8 cellular contexts compared by ENCODE assay signal in the genomic region with DNA sequence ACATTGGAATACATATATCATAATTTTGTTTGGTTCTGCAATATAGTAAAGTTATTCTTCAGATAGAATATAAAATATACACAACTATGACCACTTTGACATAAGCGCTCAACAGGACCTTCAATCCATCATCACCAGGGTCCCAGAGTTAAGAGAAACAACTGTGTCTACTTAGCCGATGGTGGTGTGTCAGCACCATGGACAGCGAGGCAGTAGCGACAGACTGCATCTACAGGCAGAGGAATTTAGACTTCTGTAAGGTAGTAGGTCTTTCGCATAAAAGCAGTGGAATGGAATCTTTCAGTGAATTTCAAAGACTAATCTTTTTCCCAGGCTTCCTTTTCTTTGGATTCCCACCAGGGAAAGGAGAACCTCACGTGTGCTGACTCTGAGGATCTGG. TPM values are rescaled to one million over a fixed set of nuclear protein-coding genes. Genes with fewer than 3 reads are reported as not detected.
DNase-seq lines count a peak whose midpoint lies in the region; ATAC-seq and TF ChIP-seq lines count a peak whose summit lies in the region.

No MANE protein-coding gene starts in this region.

- 27 to 44% methylated on average over 6 of the region's 6 CpGs for WGBS in esophagus squamous epithelium, 2 donors

- peaks cover 0 to 6% of the 10 kb centered on the region in 2 donors for H3K9me3 Mint-ChIP-seq in effector memory CD8-positive, alpha-beta T cell

- no peaks in the 10 kb centered on the region for H3K36me3 ChIP-seq in SJCRH30
- no peaks in the 10 kb centered on the region for H3K36me3 ChIP-seq in parathyroid adenoma (ENCODE audit: control insufficient read depth, insufficient read depth, low read length)
- no peaks in the 10 kb centered on the region for H3K36me3 ChIP-seq in esophagus squamous epithelium

- no peak overlapping the region for H3K9ac ChIP-seq in parathyroid adenoma

- no peak overlapping the region for H3K27ac ChIP-seq in SJCRH30
- H3K27ac ChIP-seq in parathyroid adenoma: no peak overlapping the region
- no peak overlapping the region for H3K27ac ChIP-seq in esophagus squamous epithelium

- H3K4me1 ChIP-seq in SJCRH30 (no peaks in the 10 kb centered on the region), parathyroid adenoma (peaks cover 14% of the 10 kb centered on the region), esophagus squamous epithelium (no peaks in the 10 kb centered on the region)

- no peaks in the 10 kb centered on the region for H3K36me3 Mint-ChIP-seq in effector memory CD8-positive, alpha-beta T cell (ENCODE audit: insufficient read depth)

- TF ChIP-seq CTCF in GM20000 (IDR thresholded peaks at IDR 0.05; ENCODE audit: extremely low read depth, missing control alignments): no peak
- TF ChIP-seq CTCF in parathyroid adenoma (IDR thresholded peaks at IDR 0.05): no peak
- no peak for TF ChIP-seq CTCF in esophagus squamous epithelium (IDR thresholded peaks at IDR 0.05)

- H3K27ac Mint-ChIP-seq in effector memory CD8-positive, alpha-beta T cell: no peak overlapping the region

- peak overlapping the region; percentile 19 for H2AFZ ChIP-seq in parathyroid adenoma

- no peak for TF ChIP-seq POLR2A in esophagus squamous epithelium (IDR thresholded peaks at IDR 0.05)

- intact Hi-C loops in esophagus squamous epithelium (cut with DNase I): no loop called here

- no peak overlapping the region for H3K4me3 Mint-ChIP-seq in effector memory CD8-positive, alpha-beta T cell

- no peaks in the 10 kb centered on the region for H3K79me2 ChIP-seq in parathyroid adenoma

- DNase-seq in GM20000 (ENCODE audit: low spot score): peak; percentile 24
- DNase-seq in SJCRH30: peak; percentile 75 to 87
- DNase-seq in effector memory CD8-positive, alpha-beta T cell: peak in 2 of 3 experiments; percentile 18 to 21
- DNase-seq in esophagus squamous epithelium (lab: John Stamatoyannopoulos, UW): no peak
- DNase-seq in GDM1 (lab: John Stamatoyannopoulos, UW): no peak

- H3K4me3 ChIP-seq in SJCRH30: no peak overlapping the region
- H3K4me3 ChIP-seq in parathyroid adenoma (ENCODE audit: low read depth, low read length): no peak overlapping the region
- no peak overlapping the region for H3K4me3 ChIP-seq in esophagus squamous epithelium

- H3K27me3 Mint-ChIP-seq in effector memory CD8-positive, alpha-beta T cell: peaks cover 31 to 32% of the 10 kb centered on the region in 2 donors

- no peak overlapping the region for H3K4me2 ChIP-seq in parathyroid adenoma (ENCODE audit: low read length)

- no peaks in the 10 kb centered on the region for H3K27me3 ChIP-seq in SJCRH30
- H3K27me3 ChIP-seq in parathyroid adenoma (ENCODE audit: control insufficient read depth, insufficient read depth, low read length): no peaks in the 10 kb centered on the region
- peaks cover 0 to 11% (median 0%) of the 10 kb centered on the region in 4 donors for H3K27me3 ChIP-seq in esophagus squamous epithelium

- no peak for ATAC-seq in effector memory CD8-positive, alpha-beta T cell (replicated peaks)
- ATAC-seq in esophagus mucosa: no peak
- ATAC-seq in GM18858 (IDR thresholded peaks at IDR 0.05; ENCODE audit: unreplicated experiment): no peak

- peaks cover 0 to 2% of the 10 kb centered on the region in 2 donors for H3K4me1 Mint-ChIP-seq in effector memory CD8-positive, alpha-beta T cell (ENCODE audit: low read depth in 2 of 2)

- H3K9me3 ChIP-seq in SJCRH30 (replicated peaks): no peaks in the 10 kb centered on the region
- no peaks in the 10 kb centered on the region for H3K9me3 ChIP-seq in parathyroid adenoma (ENCODE audit: control insufficient read depth, low read length)
- no peaks in the 10 kb centered on the region for H3K9me3 ChIP-seq in esophagus squamous epithelium

RNA-seq across cellular contexts. Expression of a gene that starts 20.5 kb away (rescaled TPM):
- total RNA-seq in SJCRH30 (2014; rRNA removed; shearing (Covaris generic)): 157 and 173 TPM in 2 replicates
- 59.9 TPM for total RNA-seq in esophagus mucosa
- total RNA-seq in esophagus squamous epithelium: 10 to 100 TPM; 35.7 to 65.0 (median 53.2) TPM

Comparison
In these comparisons a context has a peak if more than half of its experiments do, and no peak if none do; other contexts are left out.
1. DNase-seq: peak in GM20000 (single experiment), SJCRH30 (2 of 2) and effector memory CD8-positive, alpha-beta T cell (2 of 3); none in esophagus squamous epithelium (single experiment) and GDM1 (single experiment).